Comparison of ENCODE assay signal across 8 cellular contexts in the genomic region with DNA sequence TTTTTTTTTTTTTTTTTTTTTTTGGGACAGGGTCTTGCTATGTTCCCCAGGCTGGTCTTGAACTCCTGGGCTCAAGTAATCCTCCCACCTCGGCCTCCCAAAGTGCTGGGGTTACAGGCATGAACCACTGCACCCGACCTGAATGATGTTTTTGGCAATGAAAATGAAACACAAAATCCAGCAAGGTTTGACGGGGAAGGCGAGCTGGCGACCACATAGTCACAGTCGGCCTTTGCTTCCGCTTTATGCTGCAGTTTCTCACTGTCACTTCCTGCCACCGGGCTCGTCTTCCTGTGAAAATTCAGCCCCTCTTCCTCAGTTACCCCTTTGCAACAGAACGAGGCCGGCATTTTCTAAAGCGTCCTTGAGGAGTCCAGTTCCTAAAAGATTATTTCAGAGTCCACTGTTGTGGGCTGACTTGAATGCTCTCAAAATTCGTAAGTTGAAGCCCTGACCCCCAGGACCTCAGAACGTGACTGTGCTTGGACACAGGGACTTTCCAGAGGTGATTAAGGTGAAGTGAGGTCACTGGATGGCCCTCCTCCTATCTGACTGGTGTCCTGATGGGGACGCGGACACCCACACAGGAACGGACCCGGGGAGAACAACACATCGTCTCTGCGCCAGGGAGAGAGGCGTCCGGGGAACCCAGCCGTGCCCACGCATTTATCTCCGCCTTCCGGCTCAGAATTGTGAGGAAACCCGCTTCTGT. TPM values are rescaled to one million over a fixed set of nuclear protein-coding genes. Genes with fewer than 3 reads are reported as not detected.
DNase-seq lines count a peak whose midpoint lies in the region; ATAC-seq and TF ChIP-seq lines count a peak whose summit lies in the region.

No MANE protein-coding gene starts in this region.

- peak overlapping the region; percentile 95 to 99 (median 97) for H3K4me3 Mint-ChIP-seq in CD8-positive, alpha-beta memory T cell
- H3K4me3 Mint-ChIP-seq in WTC11, result no peak overlapping the region

- ATAC-seq in HG02973 (IDR thresholded peaks at IDR 0.05; ENCODE audit: unreplicated experiment) (peak; percentile 32), WTC11 (no peak)

- peak overlapping the region; percentile 99 for H3K27ac ChIP-seq in CD8-positive, alpha-beta memory T cell (ENCODE audit: low read depth, low read length)

- no peaks in the 10 kb centered on the region for H3K27me3 ChIP-seq in CD8-positive, alpha-beta memory T cell (ENCODE audit: insufficient read depth, low read length, poor library complexity, severe bottlenecking)

- peak overlapping the region; percentile 99 for H3K4me3 ChIP-seq in CD8-positive, alpha-beta memory T cell (ENCODE audit: low read length)

- no peaks in the 10 kb centered on the region for H3K36me3 ChIP-seq in CD8-positive, alpha-beta memory T cell (ENCODE audit: insufficient read depth, low read length)

- CTCF ChIA-PET in CD8-positive, alpha-beta memory T cell (lab: Charles Lee), result interaction anchor here (1.0 to 6.5 kb wide), 4 partner anchors 8 to 300 kb away, joined by 3 to 54 read pairs (median 22); no protein-coding TSS in a partner anchor
- CTCF ChIA-PET in WTC11 (lab: Charles Lee), result interaction anchor here (1.4 to 5.3 kb wide), 3 partner anchors 8 to 35 kb away, joined by 4 to 51 read pairs (median 22); no protein-coding TSS in a partner anchor

- H3K4me1 Mint-ChIP-seq in CD8-positive, alpha-beta memory T cell, result peaks cover 73 to 89% (median 82%) of the 10 kb centered on the region in 3 donors
- peaks cover 36% of the 10 kb centered on the region for H3K4me1 Mint-ChIP-seq in WTC11

- H3K4me1 ChIP-seq in CD8-positive, alpha-beta memory T cell (ENCODE audit: insufficient read depth, low read length), result peaks cover 87% of the 10 kb centered on the region

- intact Hi-C loops in posterior cingulate gyrus (cut with DNase I), result no loop called here

- H3K27ac Mint-ChIP-seq in CD8-positive, alpha-beta memory T cell, result peak overlapping the region; percentile 97 to 100 (median 99)
- H3K27ac Mint-ChIP-seq in WTC11, result peak overlapping the region; percentile 72; the same call in 1 of the 2 replicates

- peaks cover 0 to 17% (median 1%) of the 10 kb centered on the region in 3 donors for H3K36me3 Mint-ChIP-seq in CD8-positive, alpha-beta memory T cell
- no peaks in the 10 kb centered on the region for H3K36me3 Mint-ChIP-seq in WTC11

- H3K9me3 Mint-ChIP-seq in CD8-positive, alpha-beta memory T cell, result no peaks in the 10 kb centered on the region
- H3K9me3 Mint-ChIP-seq in WTC11, result no peaks in the 10 kb centered on the region

- peak; percentile 63 to 84 (median 80) for DNase-seq in CD8-positive, alpha-beta memory T cell
- DNase-seq in WTC11 (ENCODE audit: low spot score) (no peak), dermis microvascular lymphatic vessel endothelial cell (ENCODE audit: low read depth in 2 of 2) (peak; percentile 72 to 86), posterior cingulate gyrus (no peak), retina (no peak), NCI-H2029 treated with DMSO at 0.1 percent for 48 hours (lab: John Stamatoyannopoulos, UW) (no peak)
- DNase-seq in stimulated activated CD4-positive, alpha-beta T cell treated with anti-CD3 and anti-CD28 coated beads, Interleukin-15, amount 100 ng/mL, for 48 hours (ENCODE audit: low read depth in 2 of 2), result peak; percentile 53 to 58

- no peaks in the 10 kb centered on the region for H3K9me3 ChIP-seq in CD8-positive, alpha-beta memory T cell (ENCODE audit: low read length)

- no peak for TF ChIP-seq CTCF in WTC11 (IDR thresholded peaks at IDR 0.05)

- POLR2A ChIA-PET in CD8-positive, alpha-beta memory T cell (lab: Charles Lee), result interaction anchor here (1.0 to 1.5 kb wide), 2 partner anchors 9 to 35 kb away, joined by 4 to 10 read pairs; no protein-coding TSS in a partner anchor
- POLR2A ChIA-PET in WTC11 (lab: Charles Lee), result no interaction called here

- peaks cover 0 to 1% of the 10 kb centered on the region in 2 donors for H3K27me3 Mint-ChIP-seq in CD8-positive, alpha-beta memory T cell
- peaks cover 5% of the 10 kb centered on the region; the same call in 1 of the 2 replicates for H3K27me3 Mint-ChIP-seq in WTC11 (ENCODE audit: low read depth)

TF ChIP-seq in WTC11, 78 proteins besides CTCF, POLR2A, EP300 and RAD21:
- no peak for TF ChIP-seq GRHL2 (CRISPR knock-in tag; IDR thresholded peaks at IDR 0.05; ENCODE audit: insufficient replicate concordance, severe bottlenecking)
- TF ChIP-seq RELA (CRISPR knock-in tag; IDR thresholded peaks at IDR 0.05; ENCODE audit: borderline replicate concordance), result no peak
- no peak for TF ChIP-seq ZBTB21 (CRISPR knock-in tag; IDR thresholded peaks at IDR 0.05; ENCODE audit: borderline replicate concordance)
- no peak for TF ChIP-seq ATF1 (CRISPR knock-in tag; IDR thresholded peaks at IDR 0.05)
- TF ChIP-seq GABPB1 (CRISPR knock-in tag; IDR thresholded peaks at IDR 0.05), result peak; percentile 17; the same call in 1 of the 2 replicates
- TF ChIP-seq, protein P1, sequence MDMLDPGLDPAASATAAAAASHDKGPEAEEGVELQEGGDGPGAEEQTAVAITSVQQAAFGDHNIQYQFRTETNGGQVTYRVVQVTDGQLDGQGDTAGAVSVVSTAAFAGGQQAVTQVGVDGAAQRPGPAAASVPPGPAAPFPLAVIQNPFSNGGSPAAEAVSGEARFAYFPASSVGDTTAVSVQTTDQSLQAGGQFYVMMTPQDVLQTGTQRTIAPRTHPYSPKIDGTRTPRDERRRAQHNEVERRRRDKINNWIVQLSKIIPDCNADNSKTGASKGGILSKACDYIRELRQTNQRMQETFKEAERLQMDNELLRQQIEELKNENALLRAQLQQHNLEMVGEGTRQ (CRISPR knock-in tag; IDR thresholded peaks at IDR 0.05), result no peak
TF ChIP-seq in WTC11: peak in this region for 1.

RNA-seq across cellular contexts. Expression of a gene that starts 2.9 kb away (rescaled TPM):
- total RNA-seq in CD8-positive, alpha-beta memory T cell, result 10 to 100 TPM; 11.5 to 14.1 TPM
- 72.5 TPM for polyA plus RNA-seq in CD8-positive, alpha-beta memory T cell
- total RNA-seq in WTC11 (2021) (26.1 to 32.5 TPM (median 27.6 TPM) in 3 replicates), dermis microvascular lymphatic vessel endothelial cell (49.7 and 63.1 TPM in 2 replicates)

Comparison
In these comparisons a context has a peak if more than half of its experiments do, and no peak if none do; other contexts are left out.
1. DNase-seq: peak in CD8-positive, alpha-beta memory T cell (5 of 5), dermis microvascular lymphatic vessel endothelial cell (2 of 2) and stimulated activated CD4-positive, alpha-beta T cell treated with anti-CD3 and anti-CD28 coated beads, Interleukin-15, amount 100 ng/mL, for 48 hours (2 of 2); none in WTC11 (single experiment), posterior cingulate gyrus (0 of 10), retina (single experiment) and NCI-H2029 treated with DMSO at 0.1 percent for 48 hours (single experiment).